Comparison of ENCODE assay signal across 18 cellular contexts in genomic region chr5:176732736-176733585, GRCh38.
DNase-seq lines count a peak whose midpoint lies in the region; ATAC-seq and TF ChIP-seq lines count a peak whose summit lies in the region.
"Had no signal": no experiment of that assay in that cellular context is flagged by ENCODE, and none has a peak within 500 bp of the region (broad histone marks: within the 10 kb centered on the region; RNA-seq: fewer than 3 reads in every experiment).

No MANE protein-coding gene starts in this region.

- H3K4me3 ChIP-seq in sigmoid colon, result no peak overlapping the region
- H3K4me3 ChIP-seq: gastrocnemius medialis, GM23248, MG63, upper lobe of left lung had no signal

- TF ChIP-seq CTCF in sigmoid colon (IDR thresholded peaks at IDR 0.05), result no peak

- in situ Hi-C loops in ACHN (cut with HindIII; ENCODE audit: low pct_ligation_motif_present, low pct_unique_long_range_greater_than_20kb, low sequenced_read_pairs), result no loop called here

- H3K27ac ChIP-seq in sigmoid colon, result no peak overlapping the region
- H3K27ac ChIP-seq: gastrocnemius medialis, GM23248, upper lobe of left lung had no signal

- peak; percentile 51 for DNase-seq in activated effector memory CD4-positive, alpha-beta T cell treated with anti-CD3 and anti-CD28 coated beads, Interleukin-2, amount 50 U/mL, for 16 hours
- no peak for DNase-seq in activated effector memory CD4-positive, alpha-beta T cell treated with Interleukin-2 at 50 U/mL for 16 hours
- DNase-seq in NCI-H446 treated with DMSO at 0.1 percent for 48 hours (lab: John Stamatoyannopoulos, UW), result peak; percentile 86
- peak; percentile 43 for DNase-seq in ecto neural progenitor cell (ENCODE audit: low spot score)
- DNase-seq in sigmoid colon, result peak; percentile 60
- DNase-seq in SK-N-DZ (ENCODE audit: low spot score), result no peak
- no peak for DNase-seq in ACHN
- DNase-seq: activated naive CD4-positive, alpha-beta T cell; cortex of kidney; DMS79 treated with DMSO at 0.1 percent for 48 hours; gastrocnemius medialis; mesendoderm; MG63; NCI-H187 treated with DMSO at 0.1 percent for 48 hours; stimulated activated naive B cell treated with anti-CD40 and anti-IgM and Interleukin-4, amounts not matched to agents 10 μg/mL and 1 μg/mL and 100 μg/mL, for 72 hours; upper lobe of left lung had no signal

- no peak for TF ChIP-seq POLR2A in sigmoid colon (IDR thresholded peaks at IDR 0.05)

- intact Hi-C loops in sigmoid colon (cut with DNase I), result no loop called here

- WGBS in sigmoid colon, 2 donors, result 75 to 78% methylated on average over 31 of the region's 31 CpGs

- no peak for TF ChIP-seq EP300 in sigmoid colon (IDR thresholded peaks at IDR 0.05)

- peaks cover 0 to 65% (median 9%) of the 10 kb centered on the region in 3 donors for H3K27me3 ChIP-seq in sigmoid colon

- ATAC-seq in GM18520 (IDR thresholded peaks at IDR 0.05; ENCODE audit: unreplicated experiment), result no peak
- ATAC-seq: gastrocnemius medialis; stimulated activated naive B cell treated with anti-CD40 and anti-IgM and Interleukin-4, amounts not matched to agents 10 μg/mL and 1 μg/mL and 100 μg/mL, for 72 hours had no signal

- no peaks in the 10 kb centered on the region for H3K9me3 ChIP-seq in sigmoid colon
- H3K9me3 ChIP-seq: gastrocnemius medialis, upper lobe of left lung had no signal

- H3K4me1 ChIP-seq in sigmoid colon, result no peaks in the 10 kb centered on the region
- H3K4me1 ChIP-seq: gastrocnemius medialis, upper lobe of left lung had no signal

- H3K36me3 ChIP-seq in sigmoid colon, result no peaks in the 10 kb centered on the region
- H3K36me3 ChIP-seq: gastrocnemius medialis, MG63, upper lobe of left lung had no signal

Comparison
In these comparisons a context has a peak if more than half of its experiments do, and no peak if none do; other contexts are left out.
1. DNase-seq: peak in activated effector memory CD4-positive, alpha-beta T cell treated with anti-CD3 and anti-CD28 coated beads, Interleukin-2, amount 50 U/mL, for 16 hours (single experiment), NCI-H446 treated with DMSO at 0.1 percent for 48 hours (single experiment), ecto neural progenitor cell (single experiment) and sigmoid colon (single experiment); none in activated effector memory CD4-positive, alpha-beta T cell treated with Interleukin-2 at 50 U/mL for 16 hours (single experiment), SK-N-DZ (single experiment) and ACHN (single experiment).